In genomic region chr12:27292718-27293117, GRCh38 we compare ENCODE assay signal across 1 cellular context.
TF ChIP-seq lines count a peak whose summit lies in the region.

No MANE protein-coding gene starts in this region.

TF ChIP-seq in HepG2, 621 proteins besides CTCF, POLR2A, EP300 and RAD21:
- TF ChIP-seq TOPORS (CRISPR knock-in tag; IDR thresholded peaks at IDR 0.05): no peak
- peak; percentile 54; the same call in 1 of the 2 replicates for TF ChIP-seq ZNF770 (CRISPR knock-in tag; IDR thresholded peaks at IDR 0.05)
- TF ChIP-seq ZSCAN12 (CRISPR knock-in tag; IDR thresholded peaks at IDR 0.05): no peak
- 0 out of 2 replicates have a peak, but pooled peaks have one; percentile 22 for TF ChIP-seq RARA (CRISPR knock-in tag; IDR thresholded peaks at IDR 0.05)
- TF ChIP-seq DRAP1 (CRISPR knock-in tag; IDR thresholded peaks at IDR 0.05): no peak
- TF ChIP-seq PHF8 (CRISPR knock-in tag; IDR thresholded peaks at IDR 0.05): no peak
- no peak for TF ChIP-seq ZNF275 (CRISPR knock-in tag; IDR thresholded peaks at IDR 0.05; ENCODE audit: borderline replicate concordance)
